Comparison of ENCODE assay signal across 8 cellular contexts in the genomic region with DNA sequence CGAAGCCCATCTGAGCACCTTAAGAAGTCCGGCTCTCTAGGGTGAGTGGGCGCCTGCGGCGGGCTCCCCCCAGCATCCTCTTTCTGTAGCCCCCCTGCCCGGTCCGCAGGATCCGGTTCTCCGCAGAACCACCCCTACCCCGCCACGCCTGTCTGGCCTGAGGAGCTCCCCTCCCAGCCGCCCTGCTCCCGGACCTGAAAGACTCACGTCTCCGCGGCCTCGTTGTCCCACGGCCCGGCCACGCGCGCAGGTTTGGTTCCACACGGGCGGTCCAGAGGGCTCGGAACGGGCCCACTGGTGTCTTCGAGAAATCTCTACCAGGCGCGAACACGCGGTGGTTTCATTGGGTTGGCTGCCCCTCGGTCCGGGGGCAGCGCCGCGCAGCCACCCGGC. TPM values are rescaled to one million over a fixed set of nuclear protein-coding genes. Genes with fewer than 3 reads are reported as not detected.
DNase-seq lines count a peak whose midpoint lies in the region; ATAC-seq, FAIRE-seq and TF ChIP-seq lines count a peak whose summit lies in the region.

No MANE protein-coding gene starts in this region.

- BruUV-seq in PC-3 (replicated peaks; lab: Mats Ljungman, UMichigan), result no TSS peak

- ATAC-seq in GM21723 (IDR thresholded peaks at IDR 0.05; ENCODE audit: unreplicated experiment) (peak; percentile 22), PC-3 (peak; percentile 27)

- H3K27me3 ChIP-seq in CD4-positive, alpha-beta memory T cell (ENCODE audit: insufficient read depth, low read length), result no peaks in the 10 kb centered on the region
- no peaks in the 10 kb centered on the region for H3K27me3 ChIP-seq in PC-3 (ENCODE audit: low read length)
- no peaks in the 10 kb centered on the region for H3K27me3 ChIP-seq in esophagus muscularis mucosa
- no peaks in the 10 kb centered on the region for H3K27me3 ChIP-seq in prostate gland (replicated peaks; ENCODE audit: insufficient read depth)

- CTCF ChIA-PET in CD4-positive, alpha-beta memory T cell (lab: Charles Lee; ENCODE audit: partially characterized antibody), result interaction anchor here (1.1 to 1.9 kb wide), 4 partner anchors 15 to 111 kb away, joined by 3 to 6 read pairs (median 4); no protein-coding TSS in a partner anchor
- CTCF ChIA-PET in PC-3 (lab: Charles Lee), result interaction anchor here (0.6 to 1.0 kb wide), 3 partner anchors 19 to 111 kb away, joined by 3 to 11 read pairs (median 3); no protein-coding TSS in a partner anchor

- peaks cover 10% of the 10 kb centered on the region; the same call in 1 of the 2 replicates for H4K20me1 ChIP-seq in PC-3 (ENCODE audit: low read length)

- DNase-seq in CD4-positive, alpha-beta memory T cell, result peak in 1 of 5 donors; percentile 3
- DNase-seq in PC-3 (no peak), esophagus muscularis mucosa (ENCODE audit: extremely low spot score) (no peak), prostate gland (ENCODE audit: low spot score) (no peak), cerebellum (ENCODE audit: low spot score) (no peak), RCC 7860 (ENCODE audit: low spot score) (no peak), activated gamma-delta T cell (lab: John Stamatoyannopoulos, UW) (no peak)

- TF ChIP-seq CTCF in PC-3 (conservative IDR thresholded peaks at IDR 0.05; ENCODE audit: low read depth, low read length) (no peak), esophagus muscularis mucosa (IDR thresholded peaks at IDR 0.05) (no peak), prostate gland (IDR thresholded peaks at IDR 0.05) (no peak)

- H3K9me3 Mint-ChIP-seq in CD4-positive, alpha-beta memory T cell, result peaks cover 0 to 3% (median 0%) of the 10 kb centered on the region in 8 donors

- no peaks in the 10 kb centered on the region for H3F3A ChIP-seq in PC-3 (ENCODE audit: low read length, unreplicated experiment)

- peak overlapping the region; percentile 95 for H3K9ac ChIP-seq in PC-3 (ENCODE audit: low read length)

- H3K4me1 ChIP-seq in CD4-positive, alpha-beta memory T cell (ENCODE audit: insufficient read depth, low read length), result peaks cover 43% of the 10 kb centered on the region
- H3K4me1 ChIP-seq in PC-3 (ENCODE audit: insufficient read depth, low read length), result 0 out of 2 replicates have a peak, but pooled peaks cover 3% of the 10 kb centered on the region
- H3K4me1 ChIP-seq in esophagus muscularis mucosa, result peaks cover 29 to 47% (median 38%) of the 10 kb centered on the region in 4 donors
- no peaks in the 10 kb centered on the region for H3K4me1 ChIP-seq in prostate gland (replicated peaks)

- peak overlapping the region; percentile 92 to 98 (median 98) for H3K4me3 Mint-ChIP-seq in CD4-positive, alpha-beta memory T cell

- TF ChIP-seq POLR2A in esophagus muscularis mucosa (IDR thresholded peaks at IDR 0.05; ENCODE audit: low read depth) (no peak), prostate gland (IDR thresholded peaks at IDR 0.05) (no peak)

- H3K4me3 ChIP-seq in CD4-positive, alpha-beta memory T cell (ENCODE audit: low read length in 2 of 2), result peak overlapping the region; percentile 85 to 90
- H3K4me3 ChIP-seq in PC-3 (ENCODE audit: low read length), result peak overlapping the region; percentile 87
- H3K4me3 ChIP-seq in esophagus muscularis mucosa, result peak overlapping the region; percentile 80 to 93 (median 89)
- H3K4me3 ChIP-seq in prostate gland, result peak overlapping the region; percentile 69 to 88

- no peaks in the 10 kb centered on the region for H3K36me3 ChIP-seq in CD4-positive, alpha-beta memory T cell (ENCODE audit: insufficient read depth, low read length)
- H3K36me3 ChIP-seq in PC-3 (ENCODE audit: low read depth, low read length) (no peaks in the 10 kb centered on the region; the same call in 1 of the 2 replicates), esophagus muscularis mucosa (peaks cover 0 to 15% (median 7%) of the 10 kb centered on the region in 4 donors), prostate gland (no peaks in the 10 kb centered on the region)

- peaks cover 13 to 36% of the 10 kb centered on the region in 2 donors for H3K36me3 Mint-ChIP-seq in CD4-positive, alpha-beta memory T cell

- no peaks in the 10 kb centered on the region for H3K27me3 Mint-ChIP-seq in CD4-positive, alpha-beta memory T cell

- H3K9me2 ChIP-seq in PC-3 (replicated peaks; ENCODE audit: low read length), result no peaks in the 10 kb centered on the region

- peak overlapping the region; percentile 95 for H2AFZ ChIP-seq in PC-3 (ENCODE audit: low read length)

- FAIRE-seq in RCC 7860 (lab: Jason Lieb, UNC), result no peak

- 0% methylated on average over 10 of the region's 37 CpGs for WGBS in esophagus muscularis mucosa
- WGBS in prostate gland, result 1% methylated on average over 13 of the region's 37 CpGs

- intact Hi-C loops in CD4-positive, alpha-beta memory T cell (cut with micrococcal nuclease), result loop anchor here (1.0 to 5.0 kb wide), 7 partner anchors 62 to 1087 kb away; a partner anchor contains a TSS
- intact Hi-C loops in PC-3 (cut with micrococcal nuclease) (loop anchor here (2.0 to 10.0 kb wide), 2 partner anchors 32 to 114 kb away; no protein-coding TSS in a partner anchor), esophagus muscularis mucosa (cut with DNase I) (loop anchor here (2.0 kb wide), 1 partner anchor 62 kb away; a partner anchor contains a TSS), prostate gland (cut with DNase I) (loop anchor here (5.0 kb wide), 1 partner anchor 58 kb away; a partner anchor contains a TSS)

- POLR2A ChIA-PET in CD4-positive, alpha-beta memory T cell (lab: Charles Lee; ENCODE audit: partially characterized antibody), result interaction anchor here (0.6 to 3.4 kb wide), 18 partner anchors 9 to 839 kb away, joined by 3 to 31 read pairs (median 4); a partner anchor contains a TSS
- POLR2A ChIA-PET in PC-3 (lab: Charles Lee; ENCODE audit: unreplicated experiment), result no interaction called here

- H3K27ac Mint-ChIP-seq in CD4-positive, alpha-beta memory T cell, result peak overlapping the region; percentile 97 to 99 (median 98)

- TF ChIP-seq EP300 in esophagus muscularis mucosa (IDR thresholded peaks at IDR 0.05), result no peak

- H3K4me2 ChIP-seq in PC-3 (ENCODE audit: low read length), result peak overlapping the region; percentile 96

- no peaks in the 10 kb centered on the region for H3K9me3 ChIP-seq in CD4-positive, alpha-beta memory T cell (ENCODE audit: control insufficient read depth in 1 of 2, low read length in 2 of 2)
- H3K9me3 ChIP-seq in PC-3 (ENCODE audit: low read length) (no peaks in the 10 kb centered on the region), esophagus muscularis mucosa (no peaks in the 10 kb centered on the region), prostate gland (no peaks in the 10 kb centered on the region)

- H3K27ac ChIP-seq in CD4-positive, alpha-beta memory T cell (ENCODE audit: low read depth, low read length), result peak overlapping the region; percentile 100
- H3K27ac ChIP-seq in PC-3 (ENCODE audit: low read length) (no peak overlapping the region), esophagus muscularis mucosa (replicated peaks in 1 of 4) (peak overlapping the region; percentile 92 to 99 (median 95)), prostate gland (peak overlapping the region; percentile 100)

- peaks cover 48% of the 10 kb centered on the region for H3K79me2 ChIP-seq in PC-3 (ENCODE audit: low read length)

- peaks cover 37 to 77% (median 57%) of the 10 kb centered on the region in 4 donors for H3K4me1 Mint-ChIP-seq in CD4-positive, alpha-beta memory T cell

RNA-seq across cellular contexts. Expression of a gene that starts 0.2 kb away (rescaled TPM):
- 10 to 100 TPM; 18.9 to 19.7 TPM for total RNA-seq in CD4-positive, alpha-beta memory T cell
- 10 to 100 TPM; 35.4 to 41.8 TPM for polyA plus RNA-seq in CD4-positive, alpha-beta memory T cell
- total RNA-seq in PC-3 (2014; rRNA removed) (18.3 and 25.5 TPM in 2 replicates), esophagus muscularis mucosa (10 to 100 TPM; 26.6 to 39.1 (median 33.5) TPM), prostate gland (100 to 1,000 TPM; 112 to 379 TPM), cerebellum (160 TPM)

RNA-seq across cellular contexts. Expression of a gene that starts 0.8 kb away (rescaled TPM):
- 100 to 1,000 TPM; 139 to 143 TPM for total RNA-seq in CD4-positive, alpha-beta memory T cell
- polyA plus RNA-seq in CD4-positive, alpha-beta memory T cell, result 10 to 100 TPM; 76.3 to 81.3 TPM
- 24.6 and 47.3 TPM in 2 replicates for total RNA-seq in PC-3 (2014; rRNA removed)
- 10 to 100 TPM; 43.4 to 63.1 (median 48.2) TPM for total RNA-seq in esophagus muscularis mucosa
- 10 to 100 TPM; 49.7 to 80.4 TPM for total RNA-seq in prostate gland
- 134 TPM for total RNA-seq in cerebellum

RNA-seq across cellular contexts. Expression of a gene that starts 58.4 kb away (rescaled TPM):
- under 1 TPM in 1 of 2 experiments, not detected in 1; 0.12 TPM for total RNA-seq in CD4-positive, alpha-beta memory T cell
- polyA plus RNA-seq in CD4-positive, alpha-beta memory T cell, result under 1 TPM in 1 of 2 donors, not detected in 1; 0.06 TPM
- total RNA-seq in PC-3 (2014; rRNA removed) (5.1 TPM in 2 replicates), esophagus muscularis mucosa (1 to 10 TPM in 3 of 4 donors, under 1 TPM in 1; 0.98 to 1.7 (median 1.4) TPM), prostate gland (1 to 10 TPM; 2.5 to 3.9 TPM), cerebellum (0.09 TPM)
